Comparison of ENCODE assay signal across 8 cellular contexts in the genomic region with DNA sequence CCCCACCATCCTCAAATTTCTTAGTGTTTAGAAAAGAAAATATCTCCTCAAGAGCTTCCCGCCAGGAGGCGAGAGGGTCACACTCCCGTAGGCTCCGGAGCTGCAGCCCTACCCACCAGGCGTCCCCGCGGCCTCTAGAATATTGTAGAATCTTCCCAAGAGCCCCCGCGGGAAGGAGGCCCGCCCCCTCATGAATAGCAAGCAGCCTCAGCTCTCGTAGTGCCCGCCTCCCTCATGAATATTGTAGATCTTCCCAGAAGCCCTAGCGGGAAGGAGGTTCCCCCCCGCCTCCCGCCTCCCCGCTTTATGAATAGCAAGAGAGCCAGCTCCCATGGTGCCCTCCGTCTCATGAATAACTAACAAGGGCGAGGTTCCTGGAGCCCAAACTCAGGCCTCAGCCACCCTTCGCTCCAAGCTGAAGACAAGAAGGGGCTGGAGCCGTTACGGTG.
DNase-seq lines count a peak whose midpoint lies in the region; ATAC-seq, FAIRE-seq and TF ChIP-seq lines count a peak whose summit lies in the region.

A gene with protein sequence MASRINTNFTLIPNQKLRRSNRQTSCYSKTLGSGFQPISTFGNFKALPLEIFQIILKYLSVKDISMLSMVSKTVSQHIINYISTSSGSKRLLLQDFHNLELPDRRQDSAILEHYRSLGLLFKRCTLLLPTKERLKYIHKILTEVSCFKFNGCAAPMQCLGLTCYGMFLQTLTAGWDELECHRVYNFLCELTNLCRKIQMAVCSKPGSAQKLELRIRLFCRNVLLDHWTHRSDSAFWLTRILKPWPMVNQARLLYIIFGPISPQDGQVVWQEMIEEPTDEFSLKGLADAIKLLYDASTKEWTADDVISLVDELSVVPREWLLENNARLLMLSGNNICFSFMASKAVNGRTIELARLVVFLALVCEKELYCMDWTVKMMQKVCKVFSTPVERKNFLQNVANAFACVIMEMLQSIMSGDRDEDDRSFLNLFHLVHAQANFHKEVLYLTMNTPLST (minus strand): TSS at position 114 of the 449 bp plus-strand sequence. CDS start 4,378 bp downstream, outside the sequence.

- no peaks in the 10 kb centered on the region for H3K27me3 Mint-ChIP-seq in activated naive CD8-positive, alpha-beta T cell
- no peaks in the 10 kb centered on the region for H3K27me3 Mint-ChIP-seq in stimulated activated naive CD8-positive, alpha-beta T cell treated with anti-CD3 and anti-CD28 coated beads, Interleukin-15, Interleukin-2, amounts not matched to agents 100 ng/mL and 50 ng/mL, for 24 hours

- POLR2A ChIA-PET in RWPE1 (lab: Yijun Ruan, JAX; ENCODE audit: low non-redundant PET): no interaction called here

- CTCF ChIA-PET in RWPE1 (lab: Yijun Ruan, JAX): interaction anchor here (0.6 to 1.0 kb wide), 4 partner anchors 16 to 1706 kb away, joined by 3 to 6 read pairs (median 4); no protein-coding TSS in a partner anchor

- ATAC-seq in HG03097 (IDR thresholded peaks at IDR 0.05; ENCODE audit: low FRiP score, unreplicated experiment): no peak

- DNase-seq in GM04504 (ENCODE audit: low read depth): peak; percentile 62
- peak; percentile 82 for DNase-seq in RWPE1 (ENCODE audit: low spot score)
- peak; percentile 86 for DNase-seq in globus pallidus (ENCODE audit: low spot score)
- peak; percentile 57 for DNase-seq in non-pigmented ciliary epithelial cell (ENCODE audit: low read depth)
- DNase-seq in HTR-8/SVneo (ENCODE audit: insufficient read length, low spot score): no peak

- no peak for FAIRE-seq in HTR-8/SVneo (lab: Jason Lieb, UNC)

- peak within 1 kb of the TSS; percentile 81 for H3K4me3 Mint-ChIP-seq in activated naive CD8-positive, alpha-beta T cell
- H3K4me3 Mint-ChIP-seq in stimulated activated naive CD8-positive, alpha-beta T cell treated with anti-CD3 and anti-CD28 coated beads, Interleukin-15, Interleukin-2, amounts not matched to agents 100 ng/mL and 50 ng/mL, for 24 hours: peak within 1 kb of the TSS; percentile 67

- peak within 1 kb of the TSS; percentile 89 for H3K27ac Mint-ChIP-seq in activated naive CD8-positive, alpha-beta T cell
- H3K27ac Mint-ChIP-seq in stimulated activated naive CD8-positive, alpha-beta T cell treated with anti-CD3 and anti-CD28 coated beads, Interleukin-15, Interleukin-2, amounts not matched to agents 100 ng/mL and 50 ng/mL, for 24 hours: peak within 1 kb of the TSS; percentile 87

- H3K4me1 Mint-ChIP-seq in activated naive CD8-positive, alpha-beta T cell (ENCODE audit: low read depth): peaks cover 16% of the 10 kb centered on the region
- peaks cover 10% of the 10 kb centered on the region for H3K4me1 Mint-ChIP-seq in stimulated activated naive CD8-positive, alpha-beta T cell treated with anti-CD3 and anti-CD28 coated beads, Interleukin-15, Interleukin-2, amounts not matched to agents 100 ng/mL and 50 ng/mL, for 24 hours (ENCODE audit: low read depth)

- peak within 1 kb of the TSS; percentile 58 for H3K27ac ChIP-seq in RWPE1

- TF ChIP-seq CTCF in RWPE1 (conservative IDR thresholded peaks at IDR 0.05; ENCODE audit: low read depth): no peak

- H3K9me3 Mint-ChIP-seq in activated naive CD8-positive, alpha-beta T cell (ENCODE audit: low read depth): no peaks in the 10 kb centered on the region
- H3K9me3 Mint-ChIP-seq in stimulated activated naive CD8-positive, alpha-beta T cell treated with anti-CD3 and anti-CD28 coated beads, Interleukin-15, Interleukin-2, amounts not matched to agents 100 ng/mL and 50 ng/mL, for 24 hours: no peaks in the 10 kb centered on the region

- H3K36me3 Mint-ChIP-seq in activated naive CD8-positive, alpha-beta T cell: no peaks in the 10 kb centered on the region
- H3K36me3 Mint-ChIP-seq in stimulated activated naive CD8-positive, alpha-beta T cell treated with anti-CD3 and anti-CD28 coated beads, Interleukin-15, Interleukin-2, amounts not matched to agents 100 ng/mL and 50 ng/mL, for 24 hours (ENCODE audit: low read depth): no peaks in the 10 kb centered on the region
